Comparison of ENCODE assay signal across 10 cellular contexts in the genomic region with DNA sequence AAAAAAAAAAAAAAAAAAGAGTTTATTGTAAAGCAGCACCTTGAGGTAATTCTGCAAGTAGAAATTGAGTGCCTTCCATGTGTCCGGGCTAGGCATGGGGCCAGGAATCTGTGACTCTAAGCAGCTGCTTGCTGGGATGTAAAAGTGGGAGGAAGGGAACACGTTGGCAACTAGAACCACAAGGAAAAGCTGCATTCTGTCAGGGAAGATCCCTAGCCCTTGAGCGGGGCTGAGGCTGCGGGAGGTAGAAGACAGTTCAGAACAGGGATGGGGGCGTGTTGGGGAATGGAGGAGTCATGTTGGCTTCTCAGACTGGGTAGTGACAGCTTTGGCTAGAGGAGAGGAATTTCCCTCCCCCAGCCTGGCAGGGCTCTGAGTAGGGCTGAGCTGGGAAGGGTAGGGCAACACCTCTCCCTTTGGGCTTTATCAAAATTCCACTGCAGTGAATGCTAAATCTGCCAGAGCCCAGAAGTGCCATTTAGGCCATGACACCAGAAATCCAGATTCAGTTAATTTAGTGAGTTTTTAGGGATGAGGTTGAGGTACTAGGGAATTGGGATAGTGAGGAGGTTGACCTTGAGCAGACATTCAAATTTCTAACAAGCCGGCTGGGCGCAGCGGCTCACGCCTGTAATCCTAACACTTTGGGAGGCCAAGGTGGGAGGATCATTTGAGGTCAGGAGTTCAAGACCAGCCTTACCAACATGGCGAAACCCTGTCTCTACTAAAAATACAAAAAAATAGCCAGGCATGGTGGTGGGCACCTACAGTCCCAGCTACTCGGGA. TPM values are rescaled to one million over a fixed set of nuclear protein-coding genes. Genes with fewer than 3 reads are reported as not detected.
A peak's percentile ranks its signal among the peaks of the same experiment; 100 is the strongest.
DNase-seq lines count a peak whose midpoint lies in the region; ATAC-seq and TF ChIP-seq lines count a peak whose summit lies in the region.
"Had no signal": no experiment of that assay in that cellular context is flagged by ENCODE, and none has a peak within 500 bp of the region (broad histone marks: within the 10 kb centered on the region; RNA-seq: fewer than 3 reads in every experiment).

No MANE protein-coding gene starts in this region.

- H3K4me3 Mint-ChIP-seq in naive thymus-derived CD8-positive, alpha-beta T cell, result no peak overlapping the region

- WGBS in psoas muscle, 3 donors, result 28 to 41% (median 40%) methylated on average over 11 of the region's 11 CpGs

- H3K4me3 ChIP-seq in psoas muscle, result peak overlapping the region; percentile 38

- peaks cover 20% of the 10 kb centered on the region for H3K4me1 ChIP-seq in psoas muscle

- no peaks in the 10 kb centered on the region for H3K27me3 Mint-ChIP-seq in naive thymus-derived CD8-positive, alpha-beta T cell
- H3K27me3 Mint-ChIP-seq: progenitor cell of endocrine pancreas had no signal

- H3K9me3 Mint-ChIP-seq in naive thymus-derived CD8-positive, alpha-beta T cell, result no peaks in the 10 kb centered on the region

- peak overlapping the region in 1 of 10 donors; percentile 40 for H3K27ac Mint-ChIP-seq in naive thymus-derived CD8-positive, alpha-beta T cell
- H3K27ac Mint-ChIP-seq: progenitor cell of endocrine pancreas had no signal

- H3K27ac ChIP-seq in psoas muscle, result peak overlapping the region; percentile 75
- H3K27ac ChIP-seq: KMS-11 had no signal

- no peak for TF ChIP-seq CTCF in psoas muscle (IDR thresholded peaks at IDR 0.05)

- no peaks in the 10 kb centered on the region for H3K9me3 ChIP-seq in psoas muscle

- POLR2A ChIA-PET in naive thymus-derived CD8-positive, alpha-beta T cell (lab: Charles Lee), result interaction anchor here (0.7 kb wide), 1 partner anchor 899 kb away, joined by 3 read pairs; no protein-coding TSS in a partner anchor

- H3K27me3 ChIP-seq in psoas muscle (ENCODE audit: insufficient read depth in 3 of 3, low read length in 2 of 3), result no peaks in the 10 kb centered on the region

- intact Hi-C loops in Right ventricle myocardium inferior (cut with DNase I) (loop anchor here (10.0 kb wide), 1 partner anchor 263 kb away; a partner anchor contains a TSS), psoas muscle (cut with DNase I) (no loop called here)

- ATAC-seq in Right ventricle myocardium inferior, result peak; percentile 68
- ATAC-seq in psoas muscle, result peak; percentile 31 to 60 (median 45)
- ATAC-seq in naive thymus-derived CD8-positive, alpha-beta T cell, result no peak
- no peak for ATAC-seq in HG03097 (IDR thresholded peaks at IDR 0.05; ENCODE audit: low FRiP score, unreplicated experiment)
- no peak for ATAC-seq in GM21723 (IDR thresholded peaks at IDR 0.05; ENCODE audit: unreplicated experiment)

- peaks cover 4 to 18% (median 13%) of the 10 kb centered on the region in 4 donors for H3K4me1 Mint-ChIP-seq in naive thymus-derived CD8-positive, alpha-beta T cell

- H3K36me3 Mint-ChIP-seq in naive thymus-derived CD8-positive, alpha-beta T cell, result no peaks in the 10 kb centered on the region

- DNase-seq in ELF-1 (ENCODE audit: low read depth, low spot score) (peak; percentile 68), T1000 (lab: John Stamatoyannopoulos, UW) (peak; percentile 55), Right ventricle myocardium inferior (ENCODE audit: missing footprints) (peak; percentile 74), psoas muscle (peak; percentile 61 to 80), NOMO-1 treated with dmso at 0.1 percent for 144 hours (lab: John Stamatoyannopoulos, UW; ENCODE audit: unreplicated experiment) (no peak)
- DNase-seq in naive thymus-derived CD8-positive, alpha-beta T cell, result no peak

- H3K36me3 ChIP-seq in psoas muscle (ENCODE audit: insufficient read depth in 1 of 2, low read depth in 1 of 2), result no peaks in the 10 kb centered on the region

RNA-seq across cellular contexts. Expression of a gene that starts 3.4 kb away (rescaled TPM):
- 20.7 TPM for total RNA-seq in Right ventricle myocardium inferior
- total RNA-seq in psoas muscle, result 10 to 100 TPM; 10.1 to 21.0 (median 18.0) TPM
- polyA plus RNA-seq in psoas muscle, result 10 to 100 TPM in 1 of 3 donors, 1 to 10 TPM in 2; 5.0 to 20.4 (median 9.3) TPM
- 10 to 100 TPM; 36.1 to 38.4 TPM for total RNA-seq in naive thymus-derived CD8-positive, alpha-beta T cell
- 10 to 100 TPM; 32.5 to 57.6 (median 55.9) TPM for polyA plus RNA-seq in naive thymus-derived CD8-positive, alpha-beta T cell

RNA-seq across cellular contexts. Expression of a gene that starts 13.4 kb away (rescaled TPM):
- total RNA-seq in Right ventricle myocardium inferior, result 18.0 TPM
- total RNA-seq in psoas muscle, result 10 to 100 TPM; 28.1 to 46.5 (median 42.0) TPM
- 10 to 100 TPM; 10.9 to 27.3 (median 12.3) TPM for polyA plus RNA-seq in psoas muscle
- 10 to 100 TPM; 37.3 to 44.0 TPM for total RNA-seq in naive thymus-derived CD8-positive, alpha-beta T cell
- polyA plus RNA-seq in naive thymus-derived CD8-positive, alpha-beta T cell, result 10 to 100 TPM in 1 of 3 donors, 1 to 10 TPM in 2; 8.7 to 17.3 (median 8.9) TPM

Comparison
In these comparisons a context has a peak if more than half of its experiments do, and no peak if none do; other contexts are left out.
1. DNase-seq: peak in ELF-1 (single experiment), T1000 (single experiment), Right ventricle myocardium inferior (single experiment) and psoas muscle (2 of 2); none in NOMO-1 treated with dmso at 0.1 percent for 144 hours (single experiment) and naive thymus-derived CD8-positive, alpha-beta T cell (0 of 10).
2. ATAC-seq: peak in Right ventricle myocardium inferior (single experiment) and psoas muscle (4 of 4); none in naive thymus-derived CD8-positive, alpha-beta T cell (0 of 2), HG03097 (single experiment) and GM21723 (single experiment).